ENCODE assay signal across 8 cellular contexts in the genomic region with DNA sequence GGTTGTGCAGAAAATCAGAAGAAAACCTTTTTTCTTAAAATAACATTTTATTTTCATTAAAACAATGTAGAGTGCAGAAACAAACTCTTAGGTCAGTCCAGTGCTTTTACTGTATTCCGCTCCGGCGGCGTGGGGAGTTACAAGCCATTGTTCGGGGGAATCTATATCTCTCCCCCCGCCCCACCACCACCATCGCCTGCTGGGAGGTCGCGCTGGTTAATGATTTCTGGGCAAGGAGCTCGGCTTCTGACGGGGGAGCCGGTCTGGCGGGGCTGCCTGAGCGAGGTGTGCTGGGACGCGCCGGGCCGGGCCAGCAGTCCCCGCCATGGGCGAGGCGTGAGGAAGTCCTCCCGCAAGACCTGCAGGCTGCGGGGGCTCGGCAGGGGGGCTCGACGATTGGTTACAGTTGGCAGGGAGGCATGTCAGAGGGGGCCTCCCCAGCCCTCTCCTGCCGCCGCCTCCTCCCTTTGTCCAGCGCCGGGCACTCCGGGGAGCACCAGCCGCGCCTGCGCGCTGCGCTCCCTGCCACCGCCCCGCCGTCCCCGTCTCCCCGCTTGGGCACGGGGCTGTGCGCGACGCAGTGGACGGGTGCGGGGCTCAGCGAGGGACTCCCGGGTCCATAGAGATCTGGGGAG. TPM values are rescaled to one million over a fixed set of nuclear protein-coding genes. Genes with fewer than 3 reads are reported as not detected.
DNase-seq lines count a peak whose midpoint lies in the region; ATAC-seq and TF ChIP-seq lines count a peak whose summit lies in the region.

No MANE protein-coding gene starts in this region.

- H3K4me1 ChIP-seq in Caco-2 = peaks cover 32% of the 10 kb centered on the region
- peaks cover 34% of the 10 kb centered on the region for H3K4me1 ChIP-seq in HAP-1
- peaks cover 21% of the 10 kb centered on the region for H3K4me1 ChIP-seq in muscle layer of colon (ENCODE audit: insufficient read depth, low read length)

- no TSS peak for BruUV-seq in Caco-2 (replicated peaks; lab: Mats Ljungman, UMichigan)

- no peaks in the 10 kb centered on the region for H3K27me3 ChIP-seq in Caco-2 (replicated peaks; ENCODE audit: control insufficient read depth, insufficient read depth, low read length)
- peaks cover 13% of the 10 kb centered on the region for H3K27me3 ChIP-seq in HAP-1 (ENCODE audit: low read depth)
- H3K27me3 ChIP-seq in muscle layer of colon (ENCODE audit: control insufficient read depth in 1 of 2, insufficient read depth in 2 of 2, low read length in 2 of 2) = no peaks in the 10 kb centered on the region

- peaks cover 21% of the 10 kb centered on the region for H3K4me1 Mint-ChIP-seq in Caco-2 (ENCODE audit: low read depth, unreplicated experiment)
- peaks cover 42% of the 10 kb centered on the region for H3K4me1 Mint-ChIP-seq in activated T-cell treated with anti-CD3 and anti-CD28 coated beads, Interleukin-2, amount 50 U/mL, for 72 hours (ENCODE audit: low read depth)

- H3K4me3 ChIP-seq in Caco-2 (ENCODE audit: low read depth, low read length) = peak overlapping the region; percentile 84
- H3K4me3 ChIP-seq in HAP-1 = peak overlapping the region; percentile 38
- peak overlapping the region; percentile 76 to 84 for H3K4me3 ChIP-seq in muscle layer of colon (ENCODE audit: low read depth in 1 of 2, low read length in 2 of 2)

- H3K27me3 Mint-ChIP-seq in Caco-2 (ENCODE audit: insufficient read depth, unreplicated experiment) = no peaks in the 10 kb centered on the region
- H3K27me3 Mint-ChIP-seq in activated T-cell treated with anti-CD3 and anti-CD28 coated beads, Interleukin-2, amount 50 U/mL, for 72 hours (ENCODE audit: low read depth) = peaks cover 11% of the 10 kb centered on the region

- H3K9me3 ChIP-seq in Caco-2 (no peaks in the 10 kb centered on the region), HAP-1 (no peaks in the 10 kb centered on the region), muscle layer of colon (ENCODE audit: low read length) (no peaks in the 10 kb centered on the region)

- peak; percentile 38 to 50 for ATAC-seq in activated T-cell treated with anti-CD3 and anti-CD28 coated beads, Interleukin-2, amount 50 U/mL, for 72 hours (replicated peaks in 1 of 2)
- ATAC-seq in HG03097 (IDR thresholded peaks at IDR 0.05; ENCODE audit: low FRiP score, unreplicated experiment) = no peak

- peak overlapping the region; percentile 80 for H3K4me3 Mint-ChIP-seq in Caco-2 (ENCODE audit: unreplicated experiment)
- peak overlapping the region; percentile 97 for H3K4me3 Mint-ChIP-seq in activated T-cell treated with anti-CD3 and anti-CD28 coated beads, Interleukin-2, amount 50 U/mL, for 72 hours

- intact Hi-C loops in Caco-2 (cut with micrococcal nuclease; ENCODE audit: unreplicated experiment) = loop anchor here (1.0 to 10.0 kb wide), 9 partner anchors 27 to 429 kb away; a partner anchor contains a TSS

- no peak for TF ChIP-seq CTCF in Caco-2 (IDR thresholded peaks at IDR 0.05; ENCODE audit: insufficient read depth in 1 of 2, low read depth in 1 of 2, low read length in 1 of 2, severe bottlenecking in 1 of 2, unreplicated experiment in 1 of 2)

- POLR2A ChIA-PET in Caco-2 (lab: Charles Lee) = interaction anchor here (0.7 to 3.8 kb wide), 10 partner anchors 16 to 776 kb away, joined by 3 to 82 read pairs (median 6); no protein-coding TSS in a partner anchor

- peak overlapping the region; percentile 70 for H3K9ac ChIP-seq in muscle layer of colon (ENCODE audit: low read length)

- CTCF ChIA-PET in Caco-2 (lab: Charles Lee) = interaction anchor here (1.0 to 2.2 kb wide), 3 partner anchors 10 to 306 kb away, joined by 3 to 9 read pairs (median 5); no protein-coding TSS in a partner anchor

- H3K36me3 ChIP-seq in Caco-2 (ENCODE audit: control insufficient read depth, insufficient read depth, low read length) (no peaks in the 10 kb centered on the region), HAP-1 (replicated peaks) (no peaks in the 10 kb centered on the region), muscle layer of colon (ENCODE audit: insufficient read depth, low read length) (peaks cover 9% of the 10 kb centered on the region)

- H3K27ac Mint-ChIP-seq in Caco-2 (ENCODE audit: unreplicated experiment) = peak overlapping the region; percentile 98
- H3K27ac Mint-ChIP-seq in activated T-cell treated with anti-CD3 and anti-CD28 coated beads, Interleukin-2, amount 50 U/mL, for 72 hours = peak overlapping the region; percentile 96

- peaks cover 66% of the 10 kb centered on the region for H3K36me3 Mint-ChIP-seq in Caco-2 (ENCODE audit: insufficient read depth, unreplicated experiment)
- peaks cover 22 to 28% of the 10 kb centered on the region in 2 donors for H3K36me3 Mint-ChIP-seq in activated T-cell treated with anti-CD3 and anti-CD28 coated beads, Interleukin-2, amount 50 U/mL, for 72 hours (ENCODE audit: insufficient read depth in 2 of 2)

- peak overlapping the region; percentile 94 for H3K27ac ChIP-seq in muscle layer of colon (ENCODE audit: low read depth, low read length)
- H3K27ac ChIP-seq in temporal lobe (ENCODE audit: low read depth, low read length) = peak overlapping the region; percentile 61

- in situ Hi-C loops in HAP-1 (cut with MboI; ENCODE audit: low sequenced_read_pairs) = no loop called here

- H3K9me3 Mint-ChIP-seq in Caco-2 (ENCODE audit: unreplicated experiment) = no peaks in the 10 kb centered on the region
- H3K9me3 Mint-ChIP-seq in activated T-cell treated with anti-CD3 and anti-CD28 coated beads, Interleukin-2, amount 50 U/mL, for 72 hours = no peaks in the 10 kb centered on the region

- peak; percentile 92 to 94 for DNase-seq in Caco-2
- DNase-seq in HAP-1 (ENCODE audit: low spot score in 2 of 2) = peak; percentile 17 to 67
- peak; percentile 53 for DNase-seq in NCI-H526 treated with DMSO at 0.1 percent for 48 hours (lab: John Stamatoyannopoulos, UW)
- DNase-seq in activated T-cell treated with anti-CD3 and anti-CD28 coated beads, Interleukin-2, amount 50 U/mL, for 72 hours = peak; percentile 66 to 79
- peak; percentile 70 for DNase-seq in fibroblast of gingiva (ENCODE audit: low read depth)

RNA-seq across cellular contexts. Expression of a gene that starts 1.0 kb away (rescaled TPM):
- total RNA-seq in Caco-2 (2022) = 22.4 and 30.8 TPM in 2 replicates
- 100 to 1,000 TPM; 115 to 182 TPM for total RNA-seq in activated T-cell treated with anti-CD3 and anti-CD28 coated beads, Interleukin-2, amount 50 U/mL, for 72 hours
- 23.4 TPM for total RNA-seq in temporal lobe

Comparison
In these comparisons a context has a peak if more than half of its experiments do, and no peak if none do; other contexts are left out.
1. DNase-seq: peak in every context shown above with its lines; median percentile 93 in Caco-2; 72 in activated T-cell treated with anti-CD3 and anti-CD28 coated beads, Interleukin-2, amount 50 U/mL, for 72 hours; 70 in fibroblast of gingiva; 53 in NCI-H526 treated with DMSO at 0.1 percent for 48 hours; 42 in HAP-1.